Comparison of ENCODE assay signal across 8 cellular contexts in genomic region chr1:198776602-198777029, GRCh38.
DNase-seq lines count a peak whose midpoint lies in the region; ATAC-seq and TF ChIP-seq lines count a peak whose summit lies in the region.

No MANE protein-coding gene starts in this region.

- no peaks in the 10 kb centered on the region for H3K27me3 ChIP-seq in mesendoderm (ENCODE audit: insufficient read depth, low read length, poor library complexity)

- H3K79me2 ChIP-seq in mesendoderm (ENCODE audit: control insufficient read depth, insufficient read depth, low read length) = no peaks in the 10 kb centered on the region

- H3K9ac ChIP-seq in mesendoderm (ENCODE audit: low read length) = no peak overlapping the region

- TF ChIP-seq CTCF in AG09309 (IDR thresholded peaks at IDR 0.05; ENCODE audit: control insufficient read depth, insufficient read depth, low read depth, low read length, missing control alignments) (no peak), cardiac fibroblast (IDR thresholded peaks at IDR 0.05; ENCODE audit: low read depth, low read length) (no peak)

- H3K36me3 ChIP-seq in mesendoderm (ENCODE audit: control insufficient read depth, insufficient read depth, low read length) = no peaks in the 10 kb centered on the region

- no peak overlapping the region for H2BK120ac ChIP-seq in mesendoderm (ENCODE audit: low read depth, low read length)

- H2BK5ac ChIP-seq in mesendoderm (ENCODE audit: low read length) = no peak overlapping the region

- no peak overlapping the region for H3K23ac ChIP-seq in mesendoderm (ENCODE audit: low read length)

- H3K18ac ChIP-seq in mesendoderm (ENCODE audit: low read length) = no peak overlapping the region

- no CpG with 5 or more reads among the region's 4 CpGs for WGBS in mesendoderm (ENCODE audit: extremely low coverage, insufficient coverage, low lambda C conversion rate)

- no peak overlapping the region for H4K5ac ChIP-seq in mesendoderm (ENCODE audit: low read length)

- no peak overlapping the region for H2BK15ac ChIP-seq in mesendoderm (replicated peaks; ENCODE audit: low read depth)

- H4K8ac ChIP-seq in mesendoderm (ENCODE audit: low read depth, low read length) = no peak overlapping the region

- H3K4ac ChIP-seq in mesendoderm (ENCODE audit: low read depth, low read length) = no peak overlapping the region

- H3K4me2 ChIP-seq in mesendoderm (ENCODE audit: low read length) = no peak overlapping the region

- no peak overlapping the region for H3K56ac ChIP-seq in mesendoderm (ENCODE audit: low read length)

- DNase-seq in AG09309 (ENCODE audit: low read depth) = peak; percentile 98
- peak; percentile 97 for DNase-seq in Kasumi-1 (lab: John Stamatoyannopoulos, UW)
- peak; percentile 90 to 99 for DNase-seq in cardiac fibroblast (ENCODE audit: low read depth in 2 of 2)
- peak; percentile 2 for DNase-seq in mesendoderm
- no peak for DNase-seq in NCI-H1092 (lab: John Stamatoyannopoulos, UW)
- no peak for DNase-seq in occipital lobe (lab: John Stamatoyannopoulos, UW)
- DNase-seq in NCI-H2081 treated with DMSO at 0.1 percent for 48 hours (lab: John Stamatoyannopoulos, UW) = no peak

- H3K4me1 ChIP-seq in mesendoderm (ENCODE audit: control insufficient read depth, low read depth, low read length) = no peaks in the 10 kb centered on the region

- H3K27ac ChIP-seq in mesendoderm (ENCODE audit: low read depth, low read length) = no peak overlapping the region

- no peak overlapping the region for H3K4me3 ChIP-seq in AG09309 (ENCODE audit: control insufficient read depth, low read depth, low read length)
- no peak overlapping the region for H3K4me3 ChIP-seq in cardiac fibroblast (replicated peaks in 1 of 2; ENCODE audit: low read depth in 2 of 2, low read length in 2 of 2)
- H3K4me3 ChIP-seq in mesendoderm (ENCODE audit: low read length) = no peak overlapping the region

- H2AK5ac ChIP-seq in mesendoderm (ENCODE audit: low read length) = no peak overlapping the region

- H3K79me1 ChIP-seq in mesendoderm (ENCODE audit: low read length) = no peaks in the 10 kb centered on the region

- ATAC-seq in HG03565 (IDR thresholded peaks at IDR 0.05; ENCODE audit: unreplicated experiment) = no peak

Comparison
In these comparisons a context has a peak if more than half of its experiments do, and no peak if none do; other contexts are left out.
1. DNase-seq: peak in AG09309 (single experiment), Kasumi-1 (2 of 2), cardiac fibroblast (2 of 2) and mesendoderm (single experiment); none in NCI-H1092 (single experiment), occipital lobe (single experiment) and NCI-H2081 treated with DMSO at 0.1 percent for 48 hours (single experiment).